ENCODE assay signal across 21 cellular contexts in genomic region chr12:113988064-113988451, GRCh38.
"Had no signal": no experiment of that assay in that cellular context is flagged by ENCODE, and none has a peak within 500 bp of the region (broad histone marks: within the 10 kb centered on the region; RNA-seq: fewer than 3 reads in every experiment).

No MANE protein-coding gene starts in this region.

- H3K9me3 ChIP-seq: esophagus muscularis mucosa, gastroesophageal sphincter, heart left ventricle, left lung, lower lobe of right lung, mucosa of descending colon had no signal

- H3K27ac ChIP-seq: coronary artery, dorsolateral prefrontal cortex, esophagus muscularis mucosa, foreskin keratinocyte, gastroesophageal sphincter, heart left ventricle, hepatocyte, left lung, lower lobe of right lung had no signal

- H2AFZ ChIP-seq: hepatocyte had no signal

- H3K4me2 ChIP-seq: hepatocyte had no signal

- H3K4me3 Mint-ChIP-seq: immature natural killer cell had no signal

- DNase-seq: dermis blood vessel endothelial cell; dorsolateral prefrontal cortex; effector CD4-positive, alpha-beta T cell; effector memory CD4-positive, alpha-beta T cell; foreskin keratinocyte; heart left ventricle; hypothalamus; immature natural killer cell; islet precursor cell; kidney; kidney glomerular epithelial cell; left colon; left lung; left ventricle myocardium superior; lower lobe of right lung; mesendoderm; mucosa of descending colon had no signal

- H3K27me3 ChIP-seq: foreskin keratinocyte, hepatocyte had no signal

- H3K4me1 Mint-ChIP-seq: immature natural killer cell had no signal

- ATAC-seq: foreskin keratinocyte, gastroesophageal sphincter, heart left ventricle, left lung, left ventricle myocardium superior, lower lobe of right lung had no signal

- H3K36me3 ChIP-seq: esophagus muscularis mucosa, gastroesophageal sphincter, heart left ventricle, left lung, lower lobe of right lung had no signal

- H3K4me1 ChIP-seq: esophagus muscularis mucosa, foreskin keratinocyte, gastroesophageal sphincter, heart left ventricle, left lung, lower lobe of right lung had no signal

- H3K79me2 ChIP-seq: hepatocyte had no signal

- H3K9me3 Mint-ChIP-seq: immature natural killer cell had no signal

- H3K36me3 Mint-ChIP-seq: immature natural killer cell had no signal

- H3K4me3 ChIP-seq: coronary artery, dorsolateral prefrontal cortex, esophagus muscularis mucosa, gastroesophageal sphincter, heart left ventricle, hepatocyte, left lung, lower lobe of right lung, mucosa of descending colon had no signal
